ENCODE assay signal across 13 cellular contexts in genomic region chr17:55842405-55843158, GRCh38.
DNase-seq lines count a peak whose midpoint lies in the region; ATAC-seq and TF ChIP-seq lines count a peak whose summit lies in the region.
"Had no signal": no experiment of that assay in that cellular context is flagged by ENCODE, and none has a peak within 500 bp of the region (broad histone marks: within the 10 kb centered on the region; RNA-seq: fewer than 3 reads in every experiment).

No MANE protein-coding gene starts in this region.

- no peak for ATAC-seq in Right ventricle myocardium inferior
- ATAC-seq in GM21447 (IDR thresholded peaks at IDR 0.05; ENCODE audit: unreplicated experiment): no peak
- ATAC-seq: HCT116 had no signal

- H3K4me1 ChIP-seq in prostate gland (replicated peaks): no peaks in the 10 kb centered on the region
- H3K4me1 ChIP-seq in vagina: peaks cover 5% of the 10 kb centered on the region
- H3K4me1 ChIP-seq in testis: peaks cover 4% of the 10 kb centered on the region
- H3K4me1 ChIP-seq: Caco-2 had no signal

- peak; percentile 92 for DNase-seq in LNCaP clone FGC (ENCODE audit: low read depth)
- DNase-seq in amniotic epithelial cell (ENCODE audit: low read depth): peak; percentile 9
- DNase-seq in prostate gland (ENCODE audit: low spot score): peak; percentile 30
- DNase-seq in vagina (ENCODE audit: extremely low spot score in 2 of 2): no peak
- no peak for DNase-seq in testis
- DNase-seq in Right ventricle myocardium inferior (ENCODE audit: missing footprints): no peak
- DNase-seq: Caco-2; CD8-positive, alpha-beta memory T cell; DMS53; GF-D8 had no signal

- no peak overlapping the region for H3K4me3 ChIP-seq in LNCaP clone FGC (ENCODE audit: low read depth, low read length)
- H3K4me3 ChIP-seq in prostate gland: no peak overlapping the region
- H3K4me3 ChIP-seq in vagina: no peak overlapping the region
- no peak overlapping the region for H3K4me3 ChIP-seq in testis

- no peaks in the 10 kb centered on the region for H3K9me3 ChIP-seq in prostate gland
- no peaks in the 10 kb centered on the region for H3K9me3 ChIP-seq in vagina
- no peaks in the 10 kb centered on the region for H3K9me3 ChIP-seq in testis
- H3K9me3 ChIP-seq: Caco-2 had no signal

- no peaks in the 10 kb centered on the region for H3K27me3 ChIP-seq in prostate gland (replicated peaks; ENCODE audit: insufficient read depth)
- H3K27me3 ChIP-seq in vagina: no peaks in the 10 kb centered on the region
- no peaks in the 10 kb centered on the region for H3K27me3 ChIP-seq in testis

- intact Hi-C loops in prostate gland (cut with DNase I) (loop anchor here (10.0 kb wide), 2 partner anchors 472 to 632 kb away; no protein-coding TSS in a partner anchor), vagina (cut with DNase I) (no loop called here), testis (cut with DNase I; ENCODE audit: low total_unique reads) (no loop called here), Right ventricle myocardium inferior (cut with DNase I) (loop anchor here (10.0 kb wide), 1 partner anchor 632 kb away; no protein-coding TSS in a partner anchor)

- WGBS in prostate gland: 25% methylated on average over 5 of the region's 5 CpGs
- 66 to 80% methylated on average over 5 of the region's 5 CpGs for WGBS in testis, 2 donors

- H3K27ac ChIP-seq in prostate gland (no peak overlapping the region), vagina (peak overlapping the region; percentile 68), testis (no peak overlapping the region)
- H3K27ac ChIP-seq: HL-60 had no signal

- TF ChIP-seq CTCF in LNCaP clone FGC (IDR thresholded peaks at IDR 0.05; ENCODE audit: control insufficient read depth, extremely low read depth, insufficient read depth) (no peak), prostate gland (IDR thresholded peaks at IDR 0.05) (no peak), vagina (IDR thresholded peaks at IDR 0.05) (no peak), testis (IDR thresholded peaks at IDR 0.05) (no peak)

- TF ChIP-seq POLR2A in prostate gland (IDR thresholded peaks at IDR 0.05) (no peak), vagina (IDR thresholded peaks at IDR 0.05) (no peak), testis (IDR thresholded peaks at IDR 0.05) (no peak)

- H3K36me3 ChIP-seq in prostate gland (no peaks in the 10 kb centered on the region), vagina (no peaks in the 10 kb centered on the region), testis (ENCODE audit: low read depth, missing control alignments) (no peaks in the 10 kb centered on the region)

Comparison
In these comparisons a context has a peak if more than half of its experiments do, and no peak if none do; other contexts are left out.
1. DNase-seq: peak in LNCaP clone FGC (single experiment), amniotic epithelial cell (single experiment) and prostate gland (single experiment); none in vagina (0 of 2), testis (single experiment) and Right ventricle myocardium inferior (single experiment).
2. intact Hi-C loops: an anchor here in prostate gland (10.0 kb wide) and Right ventricle myocardium inferior (10.0 kb wide); none called in vagina and testis.